ENCODE assay signal across 8 cellular contexts in genomic region chr5:177591690-177592009, GRCh38. TPM values are rescaled to one million over a fixed set of nuclear protein-coding genes. Genes with fewer than 3 reads are reported as not detected.
A peak's percentile ranks its signal among the peaks of the same experiment; 100 is the strongest.
DNase-seq lines count a peak whose midpoint lies in the region; ATAC-seq, FAIRE-seq and TF ChIP-seq lines count a peak whose summit lies in the region.

No MANE protein-coding gene starts in this region.

- no peaks in the 10 kb centered on the region for H3K9me1 ChIP-seq in keratinocyte (ENCODE audit: control insufficient read depth, extremely low read depth, insufficient read depth, low read length)

- no peaks in the 10 kb centered on the region for H3K9me3 Mint-ChIP-seq in activated CD8-positive, alpha-beta memory T cell treated with anti-CD3 and anti-CD28 coated beads, Interleukin-2, amount 10 ng/mL, durations not matched to agents 7 days and 5 days (ENCODE audit: low read depth)
- H3K9me3 Mint-ChIP-seq in activated T-helper 1 cell treated with anti-CD3 and anti-CD28 coated beads, Interleukin-12 subunit alpha, Interleukin-12 subunit beta, Interleukin-2, Interleukin-4 antibody, amounts not matched to agents 30 ng/mL and 10 ng/mL and 1 ng/mL, durations not matched to agents 14 hours and 24 hours and 36 hours, result no peaks in the 10 kb centered on the region

- H3K4me1 ChIP-seq in keratinocyte (ENCODE audit: control insufficient read depth, extremely low read depth, insufficient read depth, low read length) (peaks cover 6% of the 10 kb centered on the region), subcutaneous abdominal adipose tissue (ENCODE audit: control insufficient read depth in 5 of 5, insufficient read depth in 5 of 5, low read length in 5 of 5) (peaks cover 0 to 25% (median 19%) of the 10 kb centered on the region in 5 donors)

- H3K4me3 Mint-ChIP-seq in activated CD8-positive, alpha-beta memory T cell treated with anti-CD3 and anti-CD28 coated beads, Interleukin-2, amount 10 ng/mL, durations not matched to agents 7 days and 5 days, result peak overlapping the region; percentile 97
- H3K4me3 Mint-ChIP-seq in activated T-helper 1 cell treated with anti-CD3 and anti-CD28 coated beads, Interleukin-12 subunit alpha, Interleukin-12 subunit beta, Interleukin-2, Interleukin-4 antibody, amounts not matched to agents 30 ng/mL and 10 ng/mL and 1 ng/mL, durations not matched to agents 14 hours and 24 hours and 36 hours, result peak overlapping the region; percentile 99

- peaks cover 30% of the 10 kb centered on the region for H3K27me3 Mint-ChIP-seq in activated CD8-positive, alpha-beta memory T cell treated with anti-CD3 and anti-CD28 coated beads, Interleukin-2, amount 10 ng/mL, durations not matched to agents 7 days and 5 days
- peaks cover 20% of the 10 kb centered on the region for H3K27me3 Mint-ChIP-seq in activated T-helper 1 cell treated with anti-CD3 and anti-CD28 coated beads, Interleukin-12 subunit alpha, Interleukin-12 subunit beta, Interleukin-2, Interleukin-4 antibody, amounts not matched to agents 30 ng/mL and 10 ng/mL and 1 ng/mL, durations not matched to agents 14 hours and 24 hours and 36 hours (ENCODE audit: insufficient read depth)

- no peak for DNase-seq in activated CD8-positive, alpha-beta memory T cell treated with anti-CD3 and anti-CD28 coated beads, Interleukin-2, amount 10 ng/mL, durations not matched to agents 7 days and 5 days
- DNase-seq in activated CD8-positive, alpha-beta memory T cell treated with anti-CD3 and anti-CD28 coated beads for 24 hours, result no peak
- DNase-seq in activated T-helper 1 cell treated with anti-CD3 and anti-CD28 coated beads, Interleukin-12 subunit alpha, Interleukin-12 subunit beta, Interleukin-2, Interleukin-4 antibody, amounts not matched to agents 30 ng/mL and 10 ng/mL and 1 ng/mL, durations not matched to agents 14 hours and 24 hours and 36 hours (ENCODE audit: low spot score), result no peak
- DNase-seq in keratinocyte (ENCODE audit: low read depth, low spot score) (no peak), middle frontal gyrus (ENCODE audit: extremely low spot score, low spot score) (no peak), NCI-H2029 (lab: John Stamatoyannopoulos, UW) (no peak)

- peaks cover 35% of the 10 kb centered on the region for H3K4me1 Mint-ChIP-seq in activated CD8-positive, alpha-beta memory T cell treated with anti-CD3 and anti-CD28 coated beads, Interleukin-2, amount 10 ng/mL, durations not matched to agents 7 days and 5 days
- peaks cover 29% of the 10 kb centered on the region for H3K4me1 Mint-ChIP-seq in activated T-helper 1 cell treated with anti-CD3 and anti-CD28 coated beads, Interleukin-12 subunit alpha, Interleukin-12 subunit beta, Interleukin-2, Interleukin-4 antibody, amounts not matched to agents 30 ng/mL and 10 ng/mL and 1 ng/mL, durations not matched to agents 14 hours and 24 hours and 36 hours (ENCODE audit: low read depth)

- H3K9me3 ChIP-seq in keratinocyte (ENCODE audit: control insufficient read depth, low read depth, low read length), result no peaks in the 10 kb centered on the region
- H3K9me3 ChIP-seq in subcutaneous abdominal adipose tissue (ENCODE audit: control insufficient read depth in 5 of 5, low read length in 5 of 5), result no peaks in the 10 kb centered on the region

- H3K9ac ChIP-seq in keratinocyte (ENCODE audit: control insufficient read depth, extremely low read depth, insufficient read depth, low read length), result peak overlapping the region; percentile 95
- H3K9ac ChIP-seq in subcutaneous abdominal adipose tissue (ENCODE audit: low read length in 5 of 5), result peak overlapping the region in 4 of 5 donors; percentile 4 to 56 (median 32)

- H3K27me3 ChIP-seq in keratinocyte (ENCODE audit: control insufficient read depth, extremely low read depth, insufficient read depth, low read length) (no peaks in the 10 kb centered on the region), subcutaneous abdominal adipose tissue (ENCODE audit: control insufficient read depth in 5 of 5, insufficient read depth in 4 of 5, low read length in 5 of 5) (peaks cover 0 to 2% (median 0%) of the 10 kb centered on the region in 5 donors)

- H4K20me1 ChIP-seq in keratinocyte (ENCODE audit: control insufficient read depth, extremely low read depth, insufficient read depth, low read length), result no peaks in the 10 kb centered on the region

- no peak for TF ChIP-seq CTCF in keratinocyte (optimal IDR thresholded peaks at IDR 0.05 in 1 of 3, IDR thresholded peaks at IDR 0.05 in 1 of 3, conservative IDR thresholded peaks at IDR 0.05 in 1 of 3; ENCODE audit: extremely low read depth in 1 of 3, insufficient read depth in 2 of 3, low read length in 3 of 3)

- no peak for FAIRE-seq in keratinocyte (lab: Jason Lieb, UNC)

- CTCF ChIA-PET in activated CD8-positive, alpha-beta memory T cell treated with anti-CD3 and anti-CD28 coated beads, Interleukin-2, amount 10 ng/mL, durations not matched to agents 7 days and 5 days (lab: Charles Lee), result interaction anchor here (1.1 to 1.5 kb wide), 4 partner anchors 9 to 96 kb away, joined by 3 to 4 read pairs (median 4); no protein-coding TSS in a partner anchor

- peak overlapping the region; percentile 53 for H3K4me2 ChIP-seq in keratinocyte (ENCODE audit: control insufficient read depth, extremely low read depth, insufficient read depth, low read depth, low read length)

- intact Hi-C loops in activated T-helper 1 cell treated with anti-CD3 and anti-CD28 coated beads, Interleukin-12 subunit alpha, Interleukin-12 subunit beta, Interleukin-2, Interleukin-4 antibody, amounts not matched to agents 30 ng/mL and 10 ng/mL and 1 ng/mL, durations not matched to agents 14 hours and 24 hours and 36 hours (cut with micrococcal nuclease), result loop anchor here (1.0 to 10.0 kb wide), 12 partner anchors 9 to 1433 kb away; partner anchors contain the start of genes B4GALT7, DDX41, FAM193B and GRK6

- H3K4me3 ChIP-seq in keratinocyte (ENCODE audit: control insufficient read depth in 2 of 3, extremely low read depth in 1 of 3, insufficient read depth in 2 of 3, low read depth in 1 of 3, low read length in 3 of 3) (peak overlapping the region in 2 of 3 experiments; percentile 83 to 89), subcutaneous abdominal adipose tissue (ENCODE audit: low read depth in 1 of 5, low read length in 5 of 5) (peak overlapping the region; percentile 85 to 94 (median 93))

- H3K27ac Mint-ChIP-seq in activated CD8-positive, alpha-beta memory T cell treated with anti-CD3 and anti-CD28 coated beads, Interleukin-2, amount 10 ng/mL, durations not matched to agents 7 days and 5 days, result peak overlapping the region; percentile 100
- peak overlapping the region; percentile 100 for H3K27ac Mint-ChIP-seq in activated T-helper 1 cell treated with anti-CD3 and anti-CD28 coated beads, Interleukin-12 subunit alpha, Interleukin-12 subunit beta, Interleukin-2, Interleukin-4 antibody, amounts not matched to agents 30 ng/mL and 10 ng/mL and 1 ng/mL, durations not matched to agents 14 hours and 24 hours and 36 hours

- H3K36me3 Mint-ChIP-seq in activated CD8-positive, alpha-beta memory T cell treated with anti-CD3 and anti-CD28 coated beads, Interleukin-2, amount 10 ng/mL, durations not matched to agents 7 days and 5 days, result peaks cover 31% of the 10 kb centered on the region
- peaks cover 23% of the 10 kb centered on the region for H3K36me3 Mint-ChIP-seq in activated T-helper 1 cell treated with anti-CD3 and anti-CD28 coated beads, Interleukin-12 subunit alpha, Interleukin-12 subunit beta, Interleukin-2, Interleukin-4 antibody, amounts not matched to agents 30 ng/mL and 10 ng/mL and 1 ng/mL, durations not matched to agents 14 hours and 24 hours and 36 hours (ENCODE audit: low read depth)

- H3K27ac ChIP-seq in keratinocyte (ENCODE audit: control insufficient read depth, insufficient read depth, low read length) (no peak overlapping the region), subcutaneous abdominal adipose tissue (ENCODE audit: low read depth, low read length) (no peak overlapping the region)

- peaks cover 33% of the 10 kb centered on the region in 2 experiments for H3K36me3 ChIP-seq in keratinocyte (ENCODE audit: control insufficient read depth in 2 of 2, extremely low read depth in 1 of 2, insufficient read depth in 2 of 2, low read length in 2 of 2)
- peaks cover 0 to 35% (median 33%) of the 10 kb centered on the region in 5 donors for H3K36me3 ChIP-seq in subcutaneous abdominal adipose tissue (ENCODE audit: control insufficient read depth in 5 of 5, insufficient read depth in 5 of 5, low read length in 5 of 5)

- ATAC-seq in activated CD8-positive, alpha-beta memory T cell treated with anti-CD3 and anti-CD28 coated beads, Interleukin-2, amount 10 ng/mL, durations not matched to agents 7 days and 5 days, result no peak
- no peak for ATAC-seq in HG03457 (IDR thresholded peaks at IDR 0.05; ENCODE audit: unreplicated experiment)

- dilution Hi-C loops in keratinocyte (cut with MboI; ENCODE audit: extremely low pct_ligation_motif_present, low sequenced_read_pairs), result no loop called here

- H3K79me2 ChIP-seq in keratinocyte (ENCODE audit: control insufficient read depth, insufficient read depth, low read length), result peaks cover 27% of the 10 kb centered on the region

- H2AFZ ChIP-seq in keratinocyte (ENCODE audit: control insufficient read depth, low read length), result peak overlapping the region; percentile 18

RNA-seq across cellular contexts. Expression of gene TMED9, which starts 0.4 kb away (rescaled TPM):
- total RNA-seq in activated CD8-positive, alpha-beta memory T cell treated with anti-CD3 and anti-CD28 coated beads, Interleukin-2, amount 10 ng/mL, durations not matched to agents 7 days and 5 days, result 100 to 1,000 TPM in 1 of 2 experiments, 10 to 100 TPM in 1; 99.9 to 111 TPM
- 174 and 175 TPM in 2 replicates for total RNA-seq in activated T-helper 1 cell treated with anti-CD3 and anti-CD28 coated beads, Interleukin-12 subunit alpha, Interleukin-12 subunit beta, Interleukin-2, Interleukin-4 antibody, amounts not matched to agents 30 ng/mL and 10 ng/mL and 1 ng/mL, durations not matched to agents 14 hours and 24 hours and 36 hours
- 247 to 341 TPM (median 276 TPM) in 3 replicates for polyA plus RNA-seq in keratinocyte
- polyA plus RNA-seq in keratinocyte (2011; ENCODE audit: low read depth), result 98.2 TPM
- polyA plus RNA-seq in keratinocyte (2011; cell fraction: cytosol; rRNA removed), result 171 and 186 TPM in 2 replicates
- 366 and 464 TPM in 2 replicates for polyA plus RNA-seq in keratinocyte (2011; cell fraction: nucleus; rRNA removed)
- polyA plus RNA-seq in keratinocyte (2012; ENCODE audit: low replicate concordance), result 218 and 294 TPM in 2 replicates
- 212 to 290 TPM (median 232 TPM) in 3 replicates for polyA minus RNA-seq in keratinocyte
- 147 TPM for polyA minus RNA-seq in keratinocyte (2011; cell fraction: cytosol; rRNA and poly(A)+ RNA removed)
- 132 and 170 TPM in 2 replicates for polyA minus RNA-seq in keratinocyte (2011; cell fraction: nucleus; rRNA and poly(A)+ RNA removed)

RNA-seq across cellular contexts. Expression of gene B4GALT7, which starts 8.3 kb away (rescaled TPM):
- total RNA-seq in activated CD8-positive, alpha-beta memory T cell treated with anti-CD3 and anti-CD28 coated beads, Interleukin-2, amount 10 ng/mL, durations not matched to agents 7 days and 5 days, result 10 to 100 TPM; 16.8 to 17.2 TPM
- total RNA-seq in activated T-helper 1 cell treated with anti-CD3 and anti-CD28 coated beads, Interleukin-12 subunit alpha, Interleukin-12 subunit beta, Interleukin-2, Interleukin-4 antibody, amounts not matched to agents 30 ng/mL and 10 ng/mL and 1 ng/mL, durations not matched to agents 14 hours and 24 hours and 36 hours, result 27.7 and 28.4 TPM in 2 replicates
- 15.7 to 34.9 TPM (median 19.6 TPM) in 3 replicates for polyA plus RNA-seq in keratinocyte
- polyA plus RNA-seq in keratinocyte (2011; ENCODE audit: low read depth), result 5.9 TPM
- polyA plus RNA-seq in keratinocyte (2011; cell fraction: cytosol; rRNA removed), result 12.8 and 31.9 TPM in 2 replicates
- 31.7 and 48.7 TPM in 2 replicates for polyA plus RNA-seq in keratinocyte (2011; cell fraction: nucleus; rRNA removed)
- 13.5 and 22.6 TPM in 2 replicates for polyA plus RNA-seq in keratinocyte (2012; ENCODE audit: low replicate concordance)
- polyA minus RNA-seq in keratinocyte, result 14.1 to 28.0 TPM (median 23.3 TPM) in 3 replicates
- 37.0 TPM for polyA minus RNA-seq in keratinocyte (2011; cell fraction: cytosol; rRNA and poly(A)+ RNA removed)
- polyA minus RNA-seq in keratinocyte (2011; cell fraction: nucleus; rRNA and poly(A)+ RNA removed), result 20.7 and 23.7 TPM in 2 replicates

RNA-seq across cellular contexts. Expression of gene FAM193B, which starts 37.3 kb away (rescaled TPM):
- 100 to 1,000 TPM in 1 of 2 experiments, 10 to 100 TPM in 1; 77.5 to 116 TPM for total RNA-seq in activated CD8-positive, alpha-beta memory T cell treated with anti-CD3 and anti-CD28 coated beads, Interleukin-2, amount 10 ng/mL, durations not matched to agents 7 days and 5 days
- total RNA-seq in activated T-helper 1 cell treated with anti-CD3 and anti-CD28 coated beads, Interleukin-12 subunit alpha, Interleukin-12 subunit beta, Interleukin-2, Interleukin-4 antibody, amounts not matched to agents 30 ng/mL and 10 ng/mL and 1 ng/mL, durations not matched to agents 14 hours and 24 hours and 36 hours, result 70.9 and 79.4 TPM in 2 replicates
- polyA plus RNA-seq in keratinocyte, result 21.9 to 43.6 TPM (median 27.5 TPM) in 3 replicates
- polyA plus RNA-seq in keratinocyte (2011; ENCODE audit: low read depth), result 47.7 TPM
- polyA plus RNA-seq in keratinocyte (2011; cell fraction: cytosol; rRNA removed), result 9.1 and 13.2 TPM in 2 replicates
- 134 and 149 TPM in 2 replicates for polyA plus RNA-seq in keratinocyte (2011; cell fraction: nucleus; rRNA removed)
- polyA plus RNA-seq in keratinocyte (2012; ENCODE audit: low replicate concordance), result 19.0 and 59.8 TPM in 2 replicates
- polyA minus RNA-seq in keratinocyte, result 17.2 to 33.0 TPM (median 26.8 TPM) in 3 replicates
- 31.7 TPM for polyA minus RNA-seq in keratinocyte (2011; cell fraction: cytosol; rRNA and poly(A)+ RNA removed)
- polyA minus RNA-seq in keratinocyte (2011; cell fraction: nucleus; rRNA and poly(A)+ RNA removed), result 30.3 and 35.2 TPM in 2 replicates
